Comparison of ENCODE assay signal across 1 cellular context in the genomic region with DNA sequence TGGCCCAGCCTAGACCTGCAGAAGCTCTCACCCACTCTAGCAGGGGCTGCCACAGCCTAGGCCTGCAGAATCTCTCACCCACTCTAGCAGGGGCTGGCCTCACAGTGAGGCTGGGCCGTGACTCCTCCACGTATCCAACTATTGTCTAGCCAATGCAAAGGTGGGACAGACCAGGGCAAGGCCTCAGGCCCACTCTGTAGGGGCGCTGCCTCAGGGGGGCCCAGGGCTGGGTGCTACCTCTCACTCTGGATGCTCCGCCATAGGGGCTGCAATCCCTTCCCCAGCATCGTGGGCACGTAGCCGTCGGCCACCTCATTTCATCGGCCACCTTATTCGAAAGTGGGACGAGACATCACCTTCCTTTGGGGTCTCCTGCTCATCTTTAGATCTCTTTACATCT.
TF ChIP-seq lines count a peak whose summit lies in the region.

No MANE protein-coding gene starts in this region.

TF ChIP-seq in HepG2, 621 proteins besides CTCF, POLR2A, EP300 and RAD21:
- TF ChIP-seq REXO4 (CRISPR knock-in tag; IDR thresholded peaks at IDR 0.05; ENCODE audit: borderline replicate concordance): no peak
- no peak for TF ChIP-seq KMT2B (CRISPR knock-in tag; IDR thresholded peaks at IDR 0.05)
- TF ChIP-seq SSRP1 (CRISPR knock-in tag; IDR thresholded peaks at IDR 0.05): no peak
- TF ChIP-seq, protein P1, sequence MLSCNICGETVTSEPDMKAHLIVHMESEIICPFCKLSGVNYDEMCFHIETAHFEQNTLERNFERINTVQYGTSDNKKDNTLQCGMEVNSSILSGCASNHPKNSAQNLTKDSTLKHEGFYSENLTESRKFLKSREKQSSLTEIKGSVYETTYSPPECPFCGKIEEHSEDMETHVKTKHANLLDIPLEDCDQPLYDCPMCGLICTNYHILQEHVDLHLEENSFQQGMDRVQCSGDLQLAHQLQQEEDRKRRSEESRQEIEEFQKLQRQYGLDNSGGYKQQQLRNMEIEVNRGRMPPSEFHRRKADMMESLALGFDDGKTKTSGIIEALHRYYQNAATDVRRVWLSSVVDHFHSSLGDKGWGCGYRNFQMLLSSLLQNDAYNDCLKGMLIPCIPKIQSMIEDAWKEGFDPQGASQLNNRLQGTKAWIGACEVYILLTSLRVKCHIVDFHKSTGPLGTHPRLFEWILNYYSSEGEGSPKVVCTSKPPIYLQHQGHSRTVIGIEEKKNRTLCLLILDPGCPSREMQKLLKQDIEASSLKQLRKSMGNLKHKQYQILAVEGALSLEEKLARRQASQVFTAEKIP (CRISPR knock-in tag; IDR thresholded peaks at IDR 0.05; ENCODE audit: borderline replicate concordance): no peak
- no peak for TF ChIP-seq ZBTB20 (CRISPR knock-in tag; IDR thresholded peaks at IDR 0.05; ENCODE audit: borderline replicate concordance, low read depth)
- TF ChIP-seq ZBTB38 (CRISPR knock-in tag; IDR thresholded peaks at IDR 0.05): no peak
- TF ChIP-seq RELA (CRISPR knock-in tag; IDR thresholded peaks at IDR 0.05): no peak
- no peak for TF ChIP-seq ZC3H13 (CRISPR knock-in tag; IDR thresholded peaks at IDR 0.05)
- no peak for TF ChIP-seq ZNF878 (CRISPR knock-in tag; IDR thresholded peaks at IDR 0.05)
- TF ChIP-seq, protein P2, sequence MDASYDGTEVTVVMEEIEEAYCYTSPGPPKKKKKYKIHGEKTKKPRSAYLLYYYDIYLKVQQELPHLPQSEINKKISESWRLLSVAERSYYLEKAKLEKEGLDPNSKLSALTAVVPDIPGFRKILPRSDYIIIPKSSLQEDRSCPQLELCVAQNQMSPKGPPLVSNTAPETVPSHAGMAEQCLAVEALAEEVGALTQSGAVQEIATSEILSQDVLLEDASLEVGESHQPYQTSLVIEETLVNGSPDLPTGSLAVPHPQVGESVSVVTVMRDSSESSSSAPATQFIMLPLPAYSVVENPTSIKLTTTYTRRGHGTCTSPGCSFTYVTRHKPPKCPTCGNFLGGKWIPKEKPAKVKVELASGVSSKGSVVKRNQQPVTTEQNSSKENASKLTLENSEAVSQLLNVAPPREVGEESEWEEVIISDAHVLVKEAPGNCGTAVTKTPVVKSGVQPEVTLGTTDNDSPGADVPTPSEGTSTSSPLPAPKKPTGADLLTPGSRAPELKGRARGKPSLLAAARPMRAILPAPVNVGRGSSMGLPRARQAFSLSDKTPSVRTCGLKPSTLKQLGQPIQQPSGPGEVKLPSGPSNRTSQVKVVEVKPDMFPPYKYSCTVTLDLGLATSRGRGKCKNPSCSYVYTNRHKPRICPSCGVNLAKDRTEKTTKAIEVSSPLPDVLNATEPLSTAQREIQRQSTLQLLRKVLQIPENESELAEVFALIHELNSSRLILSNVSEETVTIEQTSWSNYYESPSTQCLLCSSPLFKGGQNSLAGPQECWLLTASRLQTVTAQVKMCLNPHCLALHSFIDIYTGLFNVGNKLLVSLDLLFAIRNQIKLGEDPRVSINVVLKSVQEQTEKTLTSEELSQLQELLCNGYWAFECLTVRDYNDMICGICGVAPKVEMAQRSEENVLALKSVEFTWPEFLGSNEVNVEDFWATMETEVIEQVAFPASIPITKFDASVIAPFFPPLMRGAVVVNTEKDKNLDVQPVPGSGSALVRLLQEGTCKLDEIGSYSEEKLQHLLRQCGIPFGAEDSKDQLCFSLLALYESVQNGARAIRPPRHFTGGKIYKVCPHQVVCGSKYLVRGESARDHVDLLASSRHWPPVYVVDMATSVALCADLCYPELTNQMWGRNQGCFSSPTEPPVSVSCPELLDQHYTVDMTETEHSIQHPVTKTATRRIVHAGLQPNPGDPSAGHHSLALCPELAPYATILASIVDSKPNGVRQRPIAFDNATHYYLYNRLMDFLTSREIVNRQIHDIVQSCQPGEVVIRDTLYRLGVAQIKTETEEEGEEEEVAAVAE (CRISPR knock-in tag; IDR thresholded peaks at IDR 0.05; ENCODE audit: borderline replicate concordance): no peak
- no peak for TF ChIP-seq ZSCAN29 (CRISPR knock-in tag; conservative IDR thresholded peaks at IDR 0.05)
- no peak for TF ChIP-seq FOXM1 (CRISPR knock-in tag; IDR thresholded peaks at IDR 0.05)
- no peak for TF ChIP-seq YY1 (IDR thresholded peaks at IDR 0.05; ENCODE audit: insufficient read depth, insufficient replicate concordance, low read depth, low read length)
